ENCODE assay signal across 1 cellular context in genomic region chr1:186194107-186194756, GRCh38.
TF ChIP-seq lines count a peak whose summit lies in the region.

No MANE protein-coding gene starts in this region.

TF ChIP-seq in K562, 482 proteins besides CTCF, POLR2A, EP300 and RAD21 (continued from another document):
- TF ChIP-seq, protein P1, sequence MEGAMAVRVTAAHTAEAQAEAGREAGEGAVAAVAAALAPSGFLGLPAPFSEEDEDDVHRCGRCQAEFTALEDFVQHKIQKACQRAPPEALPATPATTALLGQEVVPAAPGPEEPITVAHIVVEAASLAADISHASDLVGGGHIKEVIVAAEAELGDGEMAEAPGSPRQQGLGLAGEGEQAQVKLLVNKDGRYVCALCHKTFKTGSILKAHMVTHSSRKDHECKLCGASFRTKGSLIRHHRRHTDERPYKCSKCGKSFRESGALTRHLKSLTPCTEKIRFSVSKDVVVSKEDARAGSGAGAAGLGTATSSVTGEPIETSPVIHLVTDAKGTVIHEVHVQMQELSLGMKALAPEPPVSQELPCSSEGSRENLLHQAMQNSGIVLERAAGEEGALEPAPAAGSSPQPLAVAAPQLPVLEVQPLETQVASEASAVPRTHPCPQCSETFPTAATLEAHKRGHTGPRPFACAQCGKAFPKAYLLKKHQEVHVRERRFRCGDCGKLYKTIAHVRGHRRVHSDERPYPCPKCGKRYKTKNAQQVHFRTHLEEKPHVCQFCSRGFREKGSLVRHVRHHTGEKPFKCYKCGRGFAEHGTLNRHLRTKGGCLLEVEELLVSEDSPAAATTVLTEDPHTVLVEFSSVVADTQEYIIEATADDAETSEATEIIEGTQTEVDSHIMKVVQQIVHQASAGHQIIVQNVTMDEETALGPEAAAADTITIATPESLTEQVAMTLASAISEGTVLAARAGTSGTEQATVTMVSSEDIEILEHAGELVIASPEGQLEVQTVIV (CRISPR knock-in tag; IDR thresholded peaks at IDR 0.05; ENCODE audit: borderline replicate concordance), result no peak
- TF ChIP-seq CREB1 (IDR thresholded peaks at IDR 0.05) (no peak), CREB1 (CRISPR knock-in tag; IDR thresholded peaks at IDR 0.05) (no peak), ZZZ3 (IDR thresholded peaks at IDR 0.05) (no peak), NCOA2 (IDR thresholded peaks at IDR 0.05; ENCODE audit: partially characterized antibody in 2 of 2) (no peak), SMAD2 (IDR thresholded peaks at IDR 0.05; ENCODE audit: low read depth, low read length) (no peak), NR2C2 (CRISPR knock-in tag; IDR thresholded peaks at IDR 0.05) (no peak), NR2C2 (tag; IDR thresholded peaks at IDR 0.05) (peak; percentile 24; the same call in 1 of the 2 replicates), ZC3H11A (IDR thresholded peaks at IDR 0.05; ENCODE audit: low read depth, low read length) (no peak), ZBTB43 (CRISPR knock-in tag; IDR thresholded peaks at IDR 0.05) (no peak), TCF3 (CRISPR knock-in tag; IDR thresholded peaks at IDR 0.05) (peak; percentile 75), CBX3 (IDR thresholded peaks at IDR 0.05; ENCODE audit: borderline replicate concordance in 1 of 2, low read length in 2 of 2) (peak in 1 of 2 experiments; percentile 24; a peak in 1 of 3 replicates), ZKSCAN8 (CRISPR knock-in tag; IDR thresholded peaks at IDR 0.05) (no peak), ETV1 (tag; conservative IDR thresholded peaks at IDR 0.05; ENCODE audit: low read depth) (no peak), ARID4B (CRISPR knock-in tag; IDR thresholded peaks at IDR 0.05) (no peak), FUS (optimal IDR thresholded peaks at IDR 0.05; ENCODE audit: low read depth, low read length) (no peak), ZNF24 (IDR thresholded peaks at IDR 0.05) (no peak), ZNF436 (CRISPR knock-in tag; IDR thresholded peaks at IDR 0.05) (no peak), ZKSCAN3 (CRISPR knock-in tag; IDR thresholded peaks at IDR 0.05) (no peak), BCOR (IDR thresholded peaks at IDR 0.05) (no peak), XRCC4 (IDR thresholded peaks at IDR 0.05; ENCODE audit: extremely low read depth, insufficient read depth, insufficient read length) (no peak), GATAD2A (IDR thresholded peaks at IDR 0.05) (no peak), ZNF212 (CRISPR knock-in tag; IDR thresholded peaks at IDR 0.05) (no peak), XRCC3 (IDR thresholded peaks at IDR 0.05) (no peak), MAFK (IDR thresholded peaks at IDR 0.05; ENCODE audit: low read length) (no peak), ATF1 (CRISPR knock-in tag; IDR thresholded peaks at IDR 0.05) (no peak), ATF1 (tag; IDR thresholded peaks at IDR 0.05) (0 out of 2 replicates have a peak, but pooled peaks have one; percentile 26)
- TF ChIP-seq, protein P2, sequence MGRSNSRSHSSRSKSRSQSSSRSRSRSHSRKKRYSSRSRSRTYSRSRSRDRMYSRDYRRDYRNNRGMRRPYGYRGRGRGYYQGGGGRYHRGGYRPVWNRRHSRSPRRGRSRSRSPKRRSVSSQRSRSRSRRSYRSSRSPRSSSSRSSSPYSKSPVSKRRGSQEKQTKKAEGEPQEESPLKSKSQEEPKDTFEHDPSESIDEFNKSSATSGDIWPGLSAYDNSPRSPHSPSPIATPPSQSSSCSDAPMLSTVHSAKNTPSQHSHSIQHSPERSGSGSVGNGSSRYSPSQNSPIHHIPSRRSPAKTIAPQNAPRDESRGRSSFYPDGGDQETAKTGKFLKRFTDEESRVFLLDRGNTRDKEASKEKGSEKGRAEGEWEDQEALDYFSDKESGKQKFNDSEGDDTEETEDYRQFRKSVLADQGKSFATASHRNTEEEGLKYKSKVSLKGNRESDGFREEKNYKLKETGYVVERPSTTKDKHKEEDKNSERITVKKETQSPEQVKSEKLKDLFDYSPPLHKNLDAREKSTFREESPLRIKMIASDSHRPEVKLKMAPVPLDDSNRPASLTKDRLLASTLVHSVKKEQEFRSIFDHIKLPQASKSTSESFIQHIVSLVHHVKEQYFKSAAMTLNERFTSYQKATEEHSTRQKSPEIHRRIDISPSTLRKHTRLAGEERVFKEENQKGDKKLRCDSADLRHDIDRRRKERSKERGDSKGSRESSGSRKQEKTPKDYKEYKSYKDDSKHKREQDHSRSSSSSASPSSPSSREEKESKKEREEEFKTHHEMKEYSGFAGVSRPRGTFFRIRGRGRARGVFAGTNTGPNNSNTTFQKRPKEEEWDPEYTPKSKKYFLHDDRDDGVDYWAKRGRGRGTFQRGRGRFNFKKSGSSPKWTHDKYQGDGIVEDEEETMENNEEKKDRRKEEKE (IDR thresholded peaks at IDR 0.05; ENCODE audit: borderline replicate concordance in 1 of 2, control insufficient read depth in 1 of 2, low read depth in 2 of 2, low read length in 1 of 2), result no peak
- TF ChIP-seq, protein P3, sequence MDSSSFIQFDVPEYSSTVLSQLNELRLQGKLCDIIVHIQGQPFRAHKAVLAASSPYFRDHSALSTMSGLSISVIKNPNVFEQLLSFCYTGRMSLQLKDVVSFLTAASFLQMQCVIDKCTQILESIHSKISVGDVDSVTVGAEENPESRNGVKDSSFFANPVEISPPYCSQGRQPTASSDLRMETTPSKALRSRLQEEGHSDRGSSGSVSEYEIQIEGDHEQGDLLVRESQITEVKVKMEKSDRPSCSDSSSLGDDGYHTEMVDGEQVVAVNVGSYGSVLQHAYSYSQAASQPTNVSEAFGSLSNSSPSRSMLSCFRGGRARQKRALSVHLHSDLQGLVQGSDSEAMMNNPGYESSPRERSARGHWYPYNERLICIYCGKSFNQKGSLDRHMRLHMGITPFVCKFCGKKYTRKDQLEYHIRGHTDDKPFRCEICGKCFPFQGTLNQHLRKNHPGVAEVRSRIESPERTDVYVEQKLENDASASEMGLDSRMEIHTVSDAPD (CRISPR knock-in tag; IDR thresholded peaks at IDR 0.05), result no peak
